ENCODE assay signal across 8 cellular contexts in genomic region chr6:106251531-106252255, GRCh38.
DNase-seq lines count a peak whose midpoint lies in the region; ATAC-seq, FAIRE-seq and TF ChIP-seq lines count a peak whose summit lies in the region.
"Not testable (repeated sequence)": the region's sequence is repeated elsewhere in the genome, so short reads cannot be mapped to it uniquely, and the experiment has no call there.

No MANE protein-coding gene starts in this region.

- not testable (repeated sequence) for TF ChIP-seq CTCF in A549 (IDR thresholded peaks at IDR 0.05); HEK293 (tag by site-specific recombination; IDR thresholded peaks at IDR 0.05); RWPE2 (IDR thresholded peaks at IDR 0.05; ENCODE audit: poor library complexity, severe bottlenecking); astrocyte of the spinal cord (IDR thresholded peaks at IDR 0.05; ENCODE audit: low read depth, low read length); fibroblast of mammary gland (conservative IDR thresholded peaks at IDR 0.05; ENCODE audit: control insufficient read depth, insufficient read depth, low read depth, low read length); nephron progenitor cell (IDR thresholded peaks at IDR 0.05); thoracic aorta (IDR thresholded peaks at IDR 0.05)

- intact Hi-C loops in left ventricle myocardium superior (cut with micrococcal nuclease): not testable (repeated sequence)

- peaks cover 31% of the 10 kb centered on the region for H3K36me3 Mint-ChIP-seq in nephron progenitor cell (ENCODE audit: low read depth)

- H3K27me3 ChIP-seq in RWPE2 (ENCODE audit: insufficient read depth, poor library complexity, severe bottlenecking); thoracic aorta (replicated peaks; ENCODE audit: insufficient read depth): not testable (repeated sequence)

- H3K4me3 ChIP-seq in A549; HEK293 (ENCODE audit: low read depth, low read length); RWPE2 (ENCODE audit: severe bottlenecking); astrocyte of the spinal cord (ENCODE audit: low read depth, low read length); fibroblast of mammary gland (ENCODE audit: control insufficient read depth, low read depth, low read length): not testable (repeated sequence)
- peak overlapping the region; percentile 28 for H3K4me3 ChIP-seq in thoracic aorta

- in situ Hi-C loops in astrocyte of the spinal cord (cut with HindIII; ENCODE audit: low sequenced_read_pairs): not testable (repeated sequence)

- not testable (repeated sequence) for FAIRE-seq in A549 (lab: Jason Lieb, UNC)

- not testable (repeated sequence) for TF ChIP-seq EP300 in A549 (IDR thresholded peaks at IDR 0.05)

- H3K4me1 ChIP-seq in A549 (peaks cover 51% of the 10 kb centered on the region), RWPE2 (ENCODE audit: insufficient read depth, poor library complexity, severe bottlenecking) (peaks cover 38% of the 10 kb centered on the region), thoracic aorta (ENCODE audit: control insufficient read depth in 1 of 2, low read depth in 2 of 2) (peaks cover 10 to 25% of the 10 kb centered on the region in 2 donors)
- H3K4me1 ChIP-seq in HEK293 (ENCODE audit: control insufficient read depth, insufficient read depth, low read length): not testable (repeated sequence)

- H3K27me3 Mint-ChIP-seq in nephron progenitor cell (ENCODE audit: low read depth, poor library complexity): not testable (repeated sequence)

- peak overlapping the region; percentile 32 for H3K4me3 Mint-ChIP-seq in nephron progenitor cell

- H3K4me2 ChIP-seq in A549: peak overlapping the region; percentile 17; the same call in 1 of the 3 replicates

- H3K36me3 ChIP-seq in HEK293 (ENCODE audit: control insufficient read depth in 2 of 2, insufficient read depth in 1 of 2, low read length in 2 of 2) (peaks cover 6 to 10% of the 10 kb centered on the region in 2 experiments; a peak in 2 of 3 replicates), RWPE2 (ENCODE audit: low read depth) (peaks cover 14% of the 10 kb centered on the region)
- H3K36me3 ChIP-seq in thoracic aorta: not testable (repeated sequence)

- TF ChIP-seq RAD21 in A549 (conservative IDR thresholded peaks at IDR 0.05 in 1 of 2, IDR thresholded peaks at IDR 0.05 in 1 of 2): not testable (repeated sequence)

- not testable (repeated sequence) for H3K9me3 Mint-ChIP-seq in nephron progenitor cell

- H3K27ac Mint-ChIP-seq in nephron progenitor cell: peak overlapping the region; percentile 89

- TF ChIP-seq POLR2A in A549 (IDR thresholded peaks at IDR 0.05; ENCODE audit: low read length): not testable (repeated sequence)

- CTCF ChIA-PET in A549 (lab: Yijun Ruan, JAX) (interaction anchor here (0.6 to 0.7 kb wide), 2 partner anchors 19 to 767 kb away, joined by 3 read pairs; no protein-coding TSS in a partner anchor), HEK293 (lab: Yijun Ruan, JAX) (interaction anchor here (0.6 to 1.0 kb wide), 5 partner anchors 12 to 1255 kb away, joined by 3 to 4 read pairs (median 3); no protein-coding TSS in a partner anchor)

- H3K9me3 ChIP-seq in A549; HEK293 (ENCODE audit: control insufficient read depth, insufficient read depth, low read depth, low read length); RWPE2 (ENCODE audit: severe bottlenecking); thoracic aorta: not testable (repeated sequence)

- H3K27ac ChIP-seq in A549: peak overlapping the region in 1 of 2 experiments; percentile 58; a peak in 2 of 6 replicates
- H3K27ac ChIP-seq in HEK293 (ENCODE audit: extremely low read depth, low read depth, low read length); thoracic aorta: not testable (repeated sequence)
- H3K27ac ChIP-seq in RWPE2 (ENCODE audit: poor library complexity, severe bottlenecking): peak overlapping the region; percentile 89

- POLR2A ChIA-PET in A549 (lab: Yijun Ruan, JAX); HEK293 (lab: Yijun Ruan, JAX): not testable (repeated sequence)

- peaks cover 27% of the 10 kb centered on the region for H3K4me1 Mint-ChIP-seq in nephron progenitor cell

- WGBS in A549 (ENCODE audit: missing lambda C conversion rate): 78% methylated on average over 8 of the region's 8 CpGs

- ATAC-seq in A549; RWPE2 (ENCODE audit: low read depth); thoracic aorta (ENCODE audit: insufficient number of reproducible peaks, low FRiP score, low read depth): not testable (repeated sequence)
- ATAC-seq in left ventricle myocardium superior: peak; percentile 57

- DNase-seq in A549 (ENCODE audit: low read depth in 1 of 2, low spot score in 1 of 2); RWPE2 (ENCODE audit: low spot score); left ventricle myocardium superior; nephron progenitor cell; thoracic aorta (ENCODE audit: low spot score): not testable (repeated sequence)
- peak; percentile 76 for DNase-seq in astrocyte of the spinal cord (ENCODE audit: low read depth, low spot score)
- DNase-seq in fibroblast of mammary gland (ENCODE audit: low read depth): peak; percentile 86

TF ChIP-seq in HEK293, 187 proteins besides CTCF, POLR2A, EP300 and RAD21:
- TF ChIP-seq PRDM1 (tag by site-specific recombination; IDR thresholded peaks at IDR 0.05) (peak; percentile 13; the same call in 1 of the 2 replicates), ZNF366 (tag by site-specific recombination; conservative IDR thresholded peaks at IDR 0.05) (0 out of 2 replicates have a peak, but pooled peaks have one; percentile 35)
